ENCODE assay signal across 27 cellular contexts in genomic region chr7:7917593-7917992, GRCh38.
"Had no signal": no experiment of that assay in that cellular context is flagged by ENCODE, and none has a peak within 500 bp of the region (broad histone marks: within the 10 kb centered on the region; RNA-seq: fewer than 3 reads in every experiment).

No MANE protein-coding gene starts in this region.

- H3K9me3 Mint-ChIP-seq: endodermal cell had no signal

- H3K4me3 ChIP-seq: coronary artery, dorsolateral prefrontal cortex, esophagus squamous epithelium, gastrocnemius medialis, heart right ventricle, left lung, lower lobe of right lung had no signal

- H3K4me3 Mint-ChIP-seq: endodermal cell had no signal

- ATAC-seq: esophagus mucosa, gastrocnemius medialis, heart right ventricle, left cardiac atrium, left lung, left ventricle myocardium superior, lower lobe of right lung had no signal

- FAIRE-seq: colon, endometrium, islet of Langerhans, keratinocyte had no signal

- H3K27ac ChIP-seq: coronary artery, dorsolateral prefrontal cortex, epithelial cell of prostate, esophagus squamous epithelium, gastrocnemius medialis, heart right ventricle, left lung, lower lobe of right lung had no signal

- H3K27me3 ChIP-seq: dorsolateral prefrontal cortex, esophagus squamous epithelium, gastrocnemius medialis, heart right ventricle, left lung had no signal

- H3K27ac Mint-ChIP-seq: endodermal cell had no signal

- H3K9me3 ChIP-seq: esophagus squamous epithelium, gastrocnemius medialis, heart right ventricle, left lung, lower lobe of right lung had no signal

- H3K4me1 ChIP-seq: left lung, lower lobe of right lung had no signal

- H3K36me3 ChIP-seq: esophagus squamous epithelium, gastrocnemius medialis, heart right ventricle, left lung, lower lobe of right lung had no signal

- DNase-seq: dermis blood vessel endothelial cell; dorsolateral prefrontal cortex; effector CD4-positive, alpha-beta T cell; effector memory CD4-positive, alpha-beta T cell; endodermal cell; erythroblast; esophagus squamous epithelium; foreskin fibroblast; foreskin melanocyte; gastrocnemius medialis; glutamatergic neuron; head of caudate nucleus; heart right ventricle; hippocampal formation; left cardiac atrium; left lung; left ventricle myocardium superior; lower lobe of right lung; mesendoderm; midbrain had no signal
